Comparison of ENCODE assay signal across 21 cellular contexts in genomic region chr1:77688939-77689338, GRCh38.
DNase-seq lines count a peak whose midpoint lies in the region; ATAC-seq and TF ChIP-seq lines count a peak whose summit lies in the region.
"Had no signal": no experiment of that assay in that cellular context is flagged by ENCODE, and none has a peak within 500 bp of the region (broad histone marks: within the 10 kb centered on the region; RNA-seq: fewer than 3 reads in every experiment).

No MANE protein-coding gene starts in this region.

- ATAC-seq in GM18505 (IDR thresholded peaks at IDR 0.05; ENCODE audit: unreplicated experiment) (peak; percentile 52), GM21360 (IDR thresholded peaks at IDR 0.05; ENCODE audit: unreplicated experiment) (peak; percentile 40), HG03159 (IDR thresholded peaks at IDR 0.05; ENCODE audit: unreplicated experiment) (peak; percentile 44), memory B cell (ENCODE audit: low read depth) (no peak), HG03039 (IDR thresholded peaks at IDR 0.05; ENCODE audit: unreplicated experiment) (no peak)

- no peaks in the 10 kb centered on the region for H3K27me3 Mint-ChIP-seq in memory B cell
- H3K27me3 Mint-ChIP-seq: activated B cell treated with CpG ODN at 0.5 μM for 24 hours; activated CD4-positive, alpha-beta memory T cell treated with anti-CD3 and anti-CD28 coated beads, Interleukin-2, amount 10 ng/mL, durations not matched to agents 7 days and 5 days; progenitor cell of endocrine pancreas had no signal

- H3K9me3 Mint-ChIP-seq in memory B cell, result no peaks in the 10 kb centered on the region
- H3K9me3 Mint-ChIP-seq: activated B cell treated with CpG ODN at 0.5 μM for 24 hours; activated CD4-positive, alpha-beta memory T cell treated with anti-CD3 and anti-CD28 coated beads, Interleukin-2, amount 10 ng/mL, durations not matched to agents 7 days and 5 days had no signal

- H3K4me3 Mint-ChIP-seq in memory B cell, result no peak overlapping the region
- H3K4me3 Mint-ChIP-seq: activated B cell treated with CpG ODN at 0.5 μM for 24 hours; activated CD4-positive, alpha-beta memory T cell treated with anti-CD3 and anti-CD28 coated beads, Interleukin-2, amount 10 ng/mL, durations not matched to agents 7 days and 5 days had no signal

- peaks cover 4% of the 10 kb centered on the region for H3K4me1 Mint-ChIP-seq in memory B cell

- no peak for DNase-seq in memory B cell (ENCODE audit: low spot score in 2 of 2)
- DNase-seq in activated T-cell treated with anti-CD3 and anti-CD28 coated beads for 4 hours, result no peak
- no peak for DNase-seq in medulla oblongata (ENCODE audit: extremely low spot score)
- DNase-seq: activated B cell treated with CpG ODN at 0.5 μM for 24 hours; activated CD4-positive, alpha-beta memory T cell treated with anti-CD3 and anti-CD28 coated beads, Interleukin-2, amount 10 ng/mL, durations not matched to agents 7 days and 5 days; activated naive CD4-positive, alpha-beta T cell; adrenal gland; effector memory CD4-positive, alpha-beta T cell; EL; esophagus squamous epithelium; KBM-7; kidney; NCI-H146; NCI-H2171 treated with DMSO at 0.1 percent for 48 hours; NCI-H69; SK-N-SH had no signal

- peaks cover 15% of the 10 kb centered on the region for H3K36me3 Mint-ChIP-seq in memory B cell

- peak overlapping the region; percentile 25 for H3K27ac Mint-ChIP-seq in memory B cell
- H3K27ac Mint-ChIP-seq: activated B cell treated with CpG ODN at 0.5 μM for 24 hours; activated CD4-positive, alpha-beta memory T cell treated with anti-CD3 and anti-CD28 coated beads, Interleukin-2, amount 10 ng/mL, durations not matched to agents 7 days and 5 days; progenitor cell of endocrine pancreas had no signal

- TF ChIP-seq POLR2A in GM18505 (IDR thresholded peaks at IDR 0.05; ENCODE audit: borderline replicate concordance, extremely low read depth, insufficient read depth, insufficient read length), result no peak

Comparison
In these comparisons a context has a peak if more than half of its experiments do, and no peak if none do; other contexts are left out.
1. ATAC-seq: peak in GM18505 (single experiment), GM21360 (single experiment) and HG03159 (single experiment); none in memory B cell (single experiment) and HG03039 (single experiment).